ENCODE assay signal across 8 cellular contexts in genomic region chr1:157045251-157046218, GRCh38. TPM values are rescaled to one million over a fixed set of nuclear protein-coding genes. Genes with fewer than 3 reads are reported as not detected.
DNase-seq lines count a peak whose midpoint lies in the region; ATAC-seq, FAIRE-seq and TF ChIP-seq lines count a peak whose summit lies in the region.

A gene with protein sequence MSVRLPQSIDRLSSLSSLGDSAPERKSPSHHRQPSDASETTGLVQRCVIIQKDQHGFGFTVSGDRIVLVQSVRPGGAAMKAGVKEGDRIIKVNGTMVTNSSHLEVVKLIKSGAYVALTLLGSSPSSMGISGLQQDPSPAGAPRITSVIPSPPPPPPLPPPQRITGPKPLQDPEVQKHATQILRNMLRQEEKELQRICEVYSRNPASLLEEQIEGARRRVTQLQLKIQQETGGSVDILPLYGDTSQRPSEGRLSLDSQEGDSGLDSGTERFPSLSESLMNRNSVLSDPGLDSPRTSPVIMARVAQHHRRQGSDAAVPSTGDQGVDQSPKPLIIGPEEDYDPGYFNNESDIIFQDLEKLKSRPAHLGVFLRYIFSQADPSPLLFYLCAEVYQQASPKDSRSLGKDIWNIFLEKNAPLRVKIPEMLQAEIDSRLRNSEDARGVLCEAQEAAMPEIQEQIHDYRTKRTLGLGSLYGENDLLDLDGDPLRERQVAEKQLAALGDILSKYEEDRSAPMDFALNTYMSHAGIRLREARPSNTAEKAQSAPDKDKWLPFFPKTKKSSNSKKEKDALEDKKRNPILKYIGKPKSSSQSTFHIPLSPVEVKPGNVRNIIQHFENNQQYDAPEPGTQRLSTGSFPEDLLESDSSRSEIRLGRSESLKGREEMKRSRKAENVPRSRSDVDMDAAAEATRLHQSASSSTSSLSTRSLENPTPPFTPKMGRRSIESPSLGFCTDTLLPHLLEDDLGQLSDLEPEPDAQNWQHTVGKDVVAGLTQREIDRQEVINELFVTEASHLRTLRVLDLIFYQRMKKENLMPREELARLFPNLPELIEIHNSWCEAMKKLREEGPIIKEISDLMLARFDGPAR (N-terminal part only) (minus strand): TSS chr1:157045742. CDS start chr1:157044330, 1,412 bp downstream.

- 0 out of 2 replicates have a peak, but pooled peaks have one; percentile 8 for TF ChIP-seq EP300 in K562 (IDR thresholded peaks at IDR 0.05; ENCODE audit: low read length)

- H3K36me3 ChIP-seq in K562 (ENCODE audit: control insufficient read depth, insufficient read depth, low read length): no peaks in the 10 kb centered on the region; the same call in 2 of the 3 replicates

- H2AFZ ChIP-seq in K562 (ENCODE audit: low read depth, low read length): peak within 1 kb of the TSS; percentile 61

- H3K79me2 ChIP-seq in K562 (ENCODE audit: control insufficient read depth, insufficient read depth, low read length): peaks cover 47% of the 10 kb centered on the region

- in situ Hi-C loops in SK-MEL-5 (cut with HindIII; ENCODE audit: low pct_unique_long_range_greater_than_20kb, low sequenced_read_pairs) (no loop called here), K562 (cut with MboI) (no loop called here)

- CTCF ChIA-PET in K562 (lab: Yijun Ruan, JAX; ENCODE audit: low intra/inter-chr PET ratio): interaction anchor here (0.6 kb wide), 1 partner anchor 127 kb away, joined by 4 read pairs; no protein-coding TSS in a partner anchor

- H3K4me3 ChIP-seq in K562: peak within 1 kb of the TSS; percentile 49

- ATAC-seq in GM21528 (IDR thresholded peaks at IDR 0.05; ENCODE audit: low FRiP score, unreplicated experiment): peak; percentile 54
- peak; percentile 96 for ATAC-seq in K562
- ATAC-seq in GM18505 (IDR thresholded peaks at IDR 0.05; ENCODE audit: unreplicated experiment): no peak

- no peak for TF ChIP-seq RAD21 in K562 (CRISPR knock-in tag; conservative IDR thresholded peaks at IDR 0.05 in 1 of 2, IDR thresholded peaks at IDR 0.05 in 1 of 2)

- H3K27ac ChIP-seq in K562 (ENCODE audit: extremely low read depth, low read depth, low read length): peak within 1 kb of the TSS; percentile 61

- intact Hi-C loops in K562 (cut with micrococcal nuclease): loop anchor here (1.0 to 2.0 kb wide), 2 partner anchors 49 to 86 kb away; no protein-coding TSS in a partner anchor
- intact Hi-C loops in posterior cingulate gyrus (cut with DNase I): loop anchor here (10.0 kb wide), 1 partner anchor 291 kb away; the partner anchor contains the start of gene HDGF

- peak within 1 kb of the TSS; percentile 68 to 95 for H3K9ac ChIP-seq in K562 (ENCODE audit: insufficient read depth in 1 of 2, low read depth in 2 of 2, low read length in 2 of 2)

- no TSS peak for BruUV-seq in K562 (replicated peaks; lab: Mats Ljungman, UMichigan)

- no peak for TF ChIP-seq CTCF in K562 (IDR thresholded peaks at IDR 0.05 in 2 of 3, conservative IDR thresholded peaks at IDR 0.05 in 1 of 3; ENCODE audit: insufficient read depth in 2 of 3, low read depth in 1 of 3, low read length in 3 of 3)

- no peaks in the 10 kb centered on the region for H3K27me3 ChIP-seq in K562 (ENCODE audit: control insufficient read depth in 2 of 2, insufficient read depth in 2 of 2, low read length in 2 of 2)

- H3K9me3 ChIP-seq in K562 (replicated peaks; ENCODE audit: control insufficient read depth, insufficient read depth, low read depth, low read length): no peaks in the 10 kb centered on the region

- H4K20me1 ChIP-seq in K562 (replicated peaks; ENCODE audit: control insufficient read depth, insufficient read depth, low read length): 0 out of 2 replicates have a peak, but pooled peaks cover 4% of the 10 kb centered on the region

- no peak; the same call in 1 of the 2 replicates for TF ChIP-seq POLR2A in K562 (conservative IDR thresholded peaks at IDR 0.05)
- TF ChIP-seq POLR2A in GM18505 (IDR thresholded peaks at IDR 0.05; ENCODE audit: borderline replicate concordance, extremely low read depth, insufficient read depth, insufficient read length): no peak

- under 1% methylated on average over 62 of the region's 120 CpGs for WGBS in K562 (ENCODE audit: insufficient coverage, low coverage, missing lambda C conversion rate)

- H3K4me1 ChIP-seq in K562 (replicated peaks in 1 of 2; ENCODE audit: control insufficient read depth in 2 of 2, insufficient read depth in 2 of 2, low read length in 2 of 2): peaks cover 24 to 36% of the 10 kb centered on the region in 2 experiments

- H3K9me1 ChIP-seq in K562 (ENCODE audit: control insufficient read depth, insufficient read depth, low read length): no peaks in the 10 kb centered on the region

- peak within 1 kb of the TSS; percentile 73 for H3K4me2 ChIP-seq in K562 (ENCODE audit: insufficient read depth, low read length)

- FAIRE-seq in K562 (lab: Jason Lieb, UNC): peak; percentile 19

- peak; percentile 88 for DNase-seq in DMS53 treated with DMSO at 0.1 percent for 48 hours (lab: John Stamatoyannopoulos, UW; ENCODE audit: unreplicated experiment)
- DNase-seq in MV-4-11 (lab: John Stamatoyannopoulos, UW): peak; percentile 39
- DNase-seq in SK-MEL-5 (ENCODE audit: low read depth, low spot score): peak; percentile 90
- DNase-seq in K562 (ENCODE audit: extremely low read depth in 1 of 4, low spot score in 3 of 4): peak; percentile 91 to 95 (median 93)
- peak; percentile 85 for DNase-seq in hepatic stellate cell (ENCODE audit: low spot score)
- peak; percentile 78 to 99 (median 90) for DNase-seq in posterior cingulate gyrus

- POLR2A ChIA-PET in K562 (lab: Yijun Ruan, JAX): interaction anchor here (0.7 to 1.0 kb wide), 3 partner anchors 11 to 114 kb away, joined by 3 to 4 read pairs (median 3); no protein-coding TSS in a partner anchor

TF ChIP-seq in K562, 482 proteins besides CTCF, POLR2A, EP300 and RAD21 (continues in another document):
- TF ChIP-seq LCOR (CRISPR knock-in tag; IDR thresholded peaks at IDR 0.05) (no peak), ZBTB49 (CRISPR knock-in tag; IDR thresholded peaks at IDR 0.05; ENCODE audit: borderline replicate concordance) (no peak), MEIS2 (IDR thresholded peaks at IDR 0.05; ENCODE audit: partially characterized antibody) (no peak), GATAD2B (IDR thresholded peaks at IDR 0.05; ENCODE audit: borderline replicate concordance) (peak; percentile 89), ZNF212 (CRISPR knock-in tag; IDR thresholded peaks at IDR 0.05) (no peak), YBX1 (IDR thresholded peaks at IDR 0.05) (no peak), ZNF12 (CRISPR knock-in tag; IDR thresholded peaks at IDR 0.05) (no peak), BMI1 (IDR thresholded peaks at IDR 0.05; ENCODE audit: low read length) (no peak), FOS (IDR thresholded peaks at IDR 0.05; ENCODE audit: extremely low read depth, insufficient read length) (no peak), MBD2 (IDR thresholded peaks at IDR 0.05; ENCODE audit: borderline replicate concordance, low read depth) (no peak; the same call in 1 of the 2 replicates), BCOR (IDR thresholded peaks at IDR 0.05) (peak; percentile 24; the same call in 1 of the 2 replicates), ZNF124 (CRISPR knock-in tag; IDR thresholded peaks at IDR 0.05) (no peak), MCM2 (IDR thresholded peaks at IDR 0.05; ENCODE audit: low read depth) (no peak), CC2D1A (IDR thresholded peaks at IDR 0.05) (no peak), SMAD4 (CRISPR knock-in tag; conservative IDR thresholded peaks at IDR 0.05) (peak; percentile 79; the same call in 1 of the 2 replicates)

RNA-seq across cellular contexts. Expression of the gene that starts here (rescaled TPM):
- 37.9 and 40.9 TPM in 2 replicates for total RNA-seq in SK-MEL-5 (2014; rRNA removed; shearing (Covaris generic))
- polyA plus RNA-seq in SK-MEL-5 (2015; cell fraction: cytosol; rRNA removed): 54.0 and 83.6 TPM in 2 replicates
- 85.3 and 88.7 TPM in 2 replicates for polyA plus RNA-seq in SK-MEL-5 (2015; cell fraction: nucleus; rRNA removed)
- 48.2 and 93.0 TPM in 2 replicates for total RNA-seq in K562 (2011; cell fraction: chromatin; rRNA removed; ENCODE audit: low replicate concordance)
- total RNA-seq in K562 (2011; cell fraction: nucleolus; rRNA removed): 39.5 and 40.2 TPM in 2 replicates
- 36.0 and 45.0 TPM in 2 replicates for total RNA-seq in K562 (2011; cell fraction: nucleoplasm; rRNA removed)
- total RNA-seq in K562 (2014; rRNA removed) (10.2 and 11.1 TPM in 2 replicates), K562 (2014; rRNA removed; fragmentation: Illumina TruSeq; extraction: Trizol) (6.7 and 7.0 TPM in 2 replicates), K562 (2015; rRNA removed; fragmentation: Illumina TruSeq; extraction: Trizol) (10.3 and 13.0 TPM in 2 replicates), K562 (2021) (13.2 and 15.5 TPM in 2 replicates)
- polyA plus RNA-seq in K562 (2011; rRNA removed) (7.2 and 12.1 TPM in 2 replicates), K562 (2014; fragmentation: Illumina TruSeq; extraction: Trizol) (9.6 TPM in 2 replicates), K562 (2014; fragmentation: Nextera tagmentation; extraction: Ambion mirVana) (under 1 TPM; 0.14 to 0.48 TPM), K562 (2014; rRNA removed) (8.2 and 9.0 TPM in 2 replicates)
- 5.2 and 8.3 TPM in 2 replicates for polyA plus RNA-seq in K562 (2011; cell fraction: cytosol; rRNA removed)
- polyA plus RNA-seq in K562 (2011; cell fraction: nucleus; rRNA removed): 49.1 and 62.1 TPM in 2 replicates
- polyA plus RNA-seq in K562 (2012): 9.2 and 16.7 TPM in 2 replicates
- polyA minus RNA-seq in K562 (2011; rRNA and poly(A)+ RNA removed): 10.2 and 12.3 TPM in 2 replicates
- polyA minus RNA-seq in K562 (2011; cell fraction: cytosol; rRNA and poly(A)+ RNA removed): 8.0 and 11.0 TPM in 2 replicates
- polyA minus RNA-seq in K562 (2011; cell fraction: nucleus; rRNA and poly(A)+ RNA removed): 25.3 and 34.3 TPM in 2 replicates

Comparison
In these comparisons a context has a peak if more than half of its experiments do, and no peak if none do; other contexts are left out.
1. DNase-seq: peak in every context shown above with its lines; median percentile 93 in K562; 90 in SK-MEL-5; 90 in posterior cingulate gyrus; 88 in DMS53 treated with DMSO at 0.1 percent for 48 hours; 85 in hepatic stellate cell; 39 in MV-4-11.